In the genomic region with DNA sequence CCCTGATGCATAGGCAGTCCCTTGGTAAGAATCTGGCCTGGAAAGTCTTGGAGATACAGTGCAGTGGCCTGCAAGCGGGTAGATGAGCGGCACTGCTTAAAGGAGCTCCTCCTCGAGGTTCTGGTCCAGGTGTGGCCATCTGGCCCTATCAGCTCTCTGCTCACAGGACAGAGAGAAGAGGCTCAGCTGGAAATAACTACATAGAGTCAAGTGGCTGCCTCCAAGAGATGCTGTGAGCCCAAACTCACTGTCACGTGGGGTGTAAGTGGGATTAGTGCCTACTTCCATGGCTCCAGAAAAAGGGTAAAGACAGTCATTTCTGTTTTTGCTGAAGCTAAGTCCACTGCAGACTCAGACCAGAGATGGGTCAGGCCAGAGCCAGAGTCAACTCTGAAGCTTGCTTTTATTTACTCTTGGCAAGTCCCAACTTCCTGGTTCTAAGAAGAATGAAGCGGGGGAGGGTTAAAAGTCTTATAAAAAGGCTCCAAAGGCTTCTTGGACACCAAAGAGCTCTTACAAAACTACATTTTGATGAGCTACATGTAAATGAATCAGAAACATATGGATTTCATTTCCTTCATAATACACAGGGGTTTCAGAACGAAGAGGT, we compare ENCODE assay signal across 10 cellular contexts.
DNase-seq lines count a peak whose midpoint lies in the region; ATAC-seq and TF ChIP-seq lines count a peak whose summit lies in the region.
"Had no signal": no experiment of that assay in that cellular context is flagged by ENCODE, and none has a peak within 500 bp of the region (broad histone marks: within the 10 kb centered on the region; RNA-seq: fewer than 3 reads in every experiment).

No MANE protein-coding gene starts in this region.

- H3K27ac ChIP-seq in cingulate gyrus (ENCODE audit: low read depth, low read length) (peak overlapping the region; percentile 67), tibial artery (peak overlapping the region; percentile 64 to 75), ovary (no peak overlapping the region)

- H3K9me3 ChIP-seq in tibial artery, result no peaks in the 10 kb centered on the region
- no peaks in the 10 kb centered on the region for H3K9me3 ChIP-seq in ovary

- peak; percentile 24 for DNase-seq in M059J (ENCODE audit: low read depth)
- peak in 1 of 2 donors; percentile 18 for DNase-seq in left colon
- no peak for DNase-seq in tibial artery
- DNase-seq in Kasumi-1 (lab: John Stamatoyannopoulos, UW), result no peak
- no peak for DNase-seq in DMS153 treated with DMSO at 0.1 percent for 48 hours (lab: John Stamatoyannopoulos, UW; ENCODE audit: unreplicated experiment)
- DNase-seq in ovary, result no peak
- DNase-seq: activated CD4-positive, alpha-beta T cell treated with anti-CD3 and anti-CD28 coated beads for 4 hours; central memory CD4-positive, alpha-beta T cell had no signal

- no peak for TF ChIP-seq EP300 in ovary (IDR thresholded peaks at IDR 0.05)

- TF ChIP-seq POLR2A in ovary (IDR thresholded peaks at IDR 0.05), result no peak

- intact Hi-C loops in left colon (cut with DNase I, micrococcal nuclease), result no loop called here
- intact Hi-C loops in tibial artery (cut with DNase I; ENCODE audit: low total_unique reads), result no loop called here
- intact Hi-C loops in ovary (cut with DNase I), result no loop called here

- H3K27me3 ChIP-seq in tibial artery (no peaks in the 10 kb centered on the region), ovary (no peaks in the 10 kb centered on the region)

- ATAC-seq in left colon (peak; percentile 92), HG03139 (IDR thresholded peaks at IDR 0.05; ENCODE audit: unreplicated experiment) (no peak)

- H3K4me3 ChIP-seq in tibial artery (no peak overlapping the region), ovary (no peak overlapping the region)

- H3K36me3 ChIP-seq in tibial artery (no peaks in the 10 kb centered on the region), ovary (no peaks in the 10 kb centered on the region)

- TF ChIP-seq CTCF in tibial artery (IDR thresholded peaks at IDR 0.05) (no peak), ovary (IDR thresholded peaks at IDR 0.05) (no peak)

- H3K4me1 ChIP-seq in tibial artery, result peaks cover 0 to 59% (median 30%) of the 10 kb centered on the region in 4 donors
- H3K4me1 ChIP-seq in ovary (ENCODE audit: insufficient read depth), result peaks cover 22% of the 10 kb centered on the region

- WGBS in ovary, 3 donors, result 31 to 37% (median 33%) methylated on average over 6 of the region's 6 CpGs

Comparison
In these comparisons a context has a peak if more than half of its experiments do, and no peak if none do; other contexts are left out.
1. H3K27ac ChIP-seq: peak in cingulate gyrus (single experiment) and tibial artery (2 of 2); none in ovary (0 of 2).